6 cellular contexts compared by ENCODE assay signal in the genomic region with DNA sequence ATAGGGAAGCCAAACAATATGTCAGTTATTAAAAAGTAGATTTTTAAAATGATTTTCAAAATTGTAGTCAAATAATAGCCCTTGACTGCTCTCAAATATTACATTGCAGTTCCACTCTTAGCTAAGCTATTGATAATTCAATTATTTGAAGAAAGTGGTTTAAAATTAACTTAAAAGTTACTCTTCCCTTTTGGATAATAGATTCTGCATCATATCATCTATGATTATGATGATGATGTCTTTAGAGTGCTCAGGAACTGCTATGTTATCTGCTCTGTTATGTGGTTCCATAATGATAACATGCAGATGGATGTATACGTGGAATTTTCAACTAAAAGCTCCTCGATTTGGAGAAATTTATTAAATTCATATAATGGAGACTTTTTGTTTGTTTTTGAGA.
"Had no signal": no experiment of that assay in that cellular context is flagged by ENCODE, and none has a peak within 500 bp of the region (broad histone marks: within the 10 kb centered on the region; RNA-seq: fewer than 3 reads in every experiment).

No MANE protein-coding gene starts in this region.

- ATAC-seq: HepG2, K562 had no signal

- H3K4me3 ChIP-seq: K562 had no signal

- DNase-seq: IMR-90, KBM-7, KG1 had no signal

- H3K27ac ChIP-seq: HL-60 had no signal
